1 cellular context compared by ENCODE assay signal in the genomic region with DNA sequence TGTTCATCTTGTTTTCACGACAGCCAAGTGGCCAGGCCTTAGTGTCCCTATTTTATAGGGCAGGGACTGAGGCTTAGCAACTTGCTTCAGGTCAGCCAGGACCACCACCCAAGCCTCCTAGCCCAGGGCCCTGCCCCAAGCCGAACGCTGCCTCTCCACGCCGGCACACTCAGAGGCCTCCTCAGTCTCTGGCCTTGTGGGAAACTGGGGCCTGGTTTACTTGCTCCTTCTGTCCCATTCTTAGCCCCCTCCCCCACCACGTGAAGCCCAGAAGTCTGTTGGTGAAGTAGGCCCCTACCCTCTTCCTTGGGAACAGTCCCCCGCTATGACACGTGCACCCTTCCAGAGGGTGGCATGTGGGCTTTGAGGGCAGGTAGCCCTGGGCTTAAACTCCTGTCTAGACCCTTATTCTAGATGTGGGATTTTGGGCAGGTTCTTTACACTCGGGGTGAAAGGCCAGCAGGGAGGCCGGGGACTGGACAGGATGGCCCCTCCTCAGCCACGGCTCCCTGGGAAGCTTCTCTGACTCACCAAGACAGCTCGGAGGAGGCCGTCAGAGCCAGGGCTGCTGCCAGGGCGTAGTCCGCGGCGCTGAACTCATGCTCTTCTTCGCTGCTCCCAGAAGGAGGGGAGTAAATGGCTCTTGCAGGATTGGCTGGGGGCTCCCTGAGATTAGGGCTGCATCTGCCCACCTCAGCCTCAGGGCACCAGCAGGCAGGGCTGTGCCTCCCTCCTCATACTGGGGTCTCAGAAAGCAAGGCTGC.
TF ChIP-seq lines count a peak whose summit lies in the region.

No MANE protein-coding gene starts in this region.

TF ChIP-seq in IMR-90, 13 proteins besides CTCF, POLR2A, EP300 and RAD21 (continued from another document):
- TF ChIP-seq, protein P1, sequence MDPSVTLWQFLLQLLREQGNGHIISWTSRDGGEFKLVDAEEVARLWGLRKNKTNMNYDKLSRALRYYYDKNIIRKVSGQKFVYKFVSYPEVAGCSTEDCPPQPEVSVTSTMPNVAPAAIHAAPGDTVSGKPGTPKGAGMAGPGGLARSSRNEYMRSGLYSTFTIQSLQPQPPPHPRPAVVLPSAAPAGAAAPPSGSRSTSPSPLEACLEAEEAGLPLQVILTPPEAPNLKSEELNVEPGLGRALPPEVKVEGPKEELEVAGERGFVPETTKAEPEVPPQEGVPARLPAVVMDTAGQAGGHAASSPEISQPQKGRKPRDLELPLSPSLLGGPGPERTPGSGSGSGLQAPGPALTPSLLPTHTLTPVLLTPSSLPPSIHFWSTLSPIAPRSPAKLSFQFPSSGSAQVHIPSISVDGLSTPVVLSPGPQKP (IDR thresholded peaks at IDR 0.05; ENCODE audit: borderline replicate concordance, low read depth, low read length) = no peak
- no peak for TF ChIP-seq SMC3 (IDR thresholded peaks at IDR 0.05; ENCODE audit: low read depth, low read length)
- TF ChIP-seq FOS (IDR thresholded peaks at IDR 0.05; ENCODE audit: low read depth, low read length) = 0 out of 2 replicates have a peak, but pooled peaks have one; percentile 24
